In the genomic region with DNA sequence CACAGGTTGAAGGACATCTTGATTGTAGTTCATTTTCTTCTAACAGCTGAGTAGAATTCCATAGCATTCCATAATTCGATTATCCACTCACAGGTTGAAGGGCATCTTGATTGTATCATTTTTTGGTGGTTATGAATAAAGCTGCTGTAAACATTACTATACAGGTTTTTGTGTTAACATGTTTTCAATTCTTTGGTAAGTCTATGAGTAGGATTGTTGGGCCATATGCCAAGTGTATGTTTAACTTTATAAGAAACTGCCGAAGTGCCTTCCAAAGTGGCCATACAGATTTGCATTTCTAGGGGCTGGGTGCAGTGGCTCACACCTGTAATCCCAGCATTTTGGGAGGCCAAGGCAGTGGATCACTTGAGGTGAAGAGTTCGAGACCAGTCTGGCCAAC, we compare ENCODE assay signal across 25 cellular contexts.
"Had no signal": no experiment of that assay in that cellular context is flagged by ENCODE, and none has a peak within 500 bp of the region (broad histone marks: within the 10 kb centered on the region; RNA-seq: fewer than 3 reads in every experiment).

No MANE protein-coding gene starts in this region.

- H3K36me3 ChIP-seq: ovary, sigmoid colon, stomach, thyroid gland had no signal

- FAIRE-seq: endometrium, frontal cortex, keratinocyte, urothelium cell line had no signal

- H3K27ac ChIP-seq: coronary artery, ovary, psoas muscle, sigmoid colon, stomach, thyroid gland had no signal

- ATAC-seq: effector memory CD8-positive, alpha-beta T cell; left lobe of liver; natural killer cell; psoas muscle; right cardiac atrium; stimulated activated effector memory CD8-positive, alpha-beta T cell treated with anti-CD3 and anti-CD28 coated beads, Interleukin-12 subunit alpha, Interleukin-12 subunit beta, amount 100 ng/mL, for 72 hours had no signal

- H3K4me1 ChIP-seq: sigmoid colon, thyroid gland had no signal

- H3K9me3 ChIP-seq: ovary, psoas muscle, sigmoid colon, stomach, thyroid gland had no signal

- H3K27me3 ChIP-seq: ovary, sigmoid colon, stomach, thyroid gland had no signal

- DNase-seq: dermis blood vessel endothelial cell; effector memory CD8-positive, alpha-beta T cell; hypothalamus; immature natural killer cell; natural killer cell; occipital lobe; ovary; posterior cingulate gyrus; psoas muscle; right cardiac atrium; sigmoid colon; stimulated activated CD4-positive, alpha-beta T cell treated with anti-CD3 and anti-CD28 coated beads, Interleukin-2, amount 100 ng/mL, for 24 hours; stimulated activated CD4-positive, alpha-beta T cell treated with anti-CD3 and anti-CD28 coated beads, Interleukin-4, amount 100 ng/mL, for 24 hours; stimulated activated naive CD4-positive, alpha-beta T cell treated with Interleukin-2 at 50 U/mL for 16 hours; stomach; thyroid gland; trophoblast cell had no signal

- H3K4me3 ChIP-seq: coronary artery, lung, ovary, psoas muscle, sigmoid colon, stomach, thyroid gland had no signal
